ENCODE assay signal across 8 cellular contexts in genomic region chr11:60872952-60873524, GRCh38. TPM values are rescaled to one million over a fixed set of nuclear protein-coding genes. Genes with fewer than 3 reads are reported as not detected.
DNase-seq lines count a peak whose midpoint lies in the region; ATAC-seq and TF ChIP-seq lines count a peak whose summit lies in the region.

No MANE protein-coding gene starts in this region.

- 64 to 70% (median 69%) methylated on average over 16 of the region's 16 CpGs for WGBS in psoas muscle, 3 donors
- WGBS in thyroid gland, 2 donors, result 75 to 76% methylated on average over 16 of the region's 16 CpGs

- TF ChIP-seq CTCF in fibroblast of lung (conservative IDR thresholded peaks at IDR 0.05 in 1 of 2, IDR thresholded peaks at IDR 0.05 in 1 of 2; ENCODE audit: low read depth in 1 of 2, low read length in 2 of 2) (no peak), psoas muscle (IDR thresholded peaks at IDR 0.05) (no peak), thyroid gland (IDR thresholded peaks at IDR 0.05) (no peak)

- H3K27ac ChIP-seq in fibroblast of lung (ENCODE audit: insufficient read depth, low read length) (peak overlapping the region; percentile 63), psoas muscle (peak overlapping the region; percentile 46), thyroid gland (no peak overlapping the region)

- no peak overlapping the region for H2AFZ ChIP-seq in fibroblast of lung (ENCODE audit: low read length)

- H3K4me3 ChIP-seq in NT2/D1 (ENCODE audit: insufficient read length, low read depth) (no peak overlapping the region), fibroblast of lung (replicated peaks in 1 of 4; ENCODE audit: control extremely low read depth in 1 of 4, insufficient read depth in 1 of 4, low read depth in 3 of 4, low read length in 4 of 4) (no peak overlapping the region), psoas muscle (no peak overlapping the region), thyroid gland (replicated peaks in 1 of 3) (no peak overlapping the region)

- peak overlapping the region; percentile 10 for H3K4me2 ChIP-seq in fibroblast of lung (ENCODE audit: extremely low read depth, insufficient read depth, low read length)

- H3K4me1 ChIP-seq in NT2/D1 (ENCODE audit: insufficient read depth, insufficient read length) (peaks cover 16% of the 10 kb centered on the region), fibroblast of lung (ENCODE audit: control insufficient read depth, extremely low read depth, insufficient read depth, low read length) (peaks cover 23% of the 10 kb centered on the region), psoas muscle (peaks cover 48% of the 10 kb centered on the region), thyroid gland (peaks cover 0 to 11% of the 10 kb centered on the region in 2 donors)

- ATAC-seq in psoas muscle, result peak; percentile 17 to 36 (median 24)
- no peak for ATAC-seq in HG03097 (IDR thresholded peaks at IDR 0.05; ENCODE audit: low FRiP score, unreplicated experiment)

- no peaks in the 10 kb centered on the region for H3K79me2 ChIP-seq in fibroblast of lung (ENCODE audit: control insufficient read depth, insufficient read depth, low read length)

- H3K27me3 ChIP-seq in NT2/D1 (ENCODE audit: insufficient read depth, insufficient read length) (no peaks in the 10 kb centered on the region), fibroblast of lung (ENCODE audit: control insufficient read depth, insufficient read depth, low read length) (no peaks in the 10 kb centered on the region), psoas muscle (ENCODE audit: insufficient read depth in 3 of 3, low read length in 2 of 3) (no peaks in the 10 kb centered on the region), thyroid gland (no peaks in the 10 kb centered on the region)

- DNase-seq in G401 (ENCODE audit: low spot score), result peak; percentile 72
- DNase-seq in NT2/D1 (ENCODE audit: low read depth, low spot score), result peak; percentile 51
- DNase-seq in fibroblast of lung (ENCODE audit: low read depth in 2 of 2), result peak; percentile 79 to 86
- DNase-seq in psoas muscle, result peak; percentile 49 to 66
- no peak for DNase-seq in thyroid gland
- DNase-seq in GDM1 (lab: John Stamatoyannopoulos, UW), result no peak
- no peak for DNase-seq in NCI-H1436 treated with DMSO at 0.1 percent for 48 hours (lab: John Stamatoyannopoulos, UW)

- intact Hi-C loops in psoas muscle (cut with DNase I) (no loop called here), thyroid gland (cut with DNase I) (no loop called here)

- in situ Hi-C loops in G401 (cut with HindIII; ENCODE audit: low sequenced_read_pairs), result no loop called here

- TF ChIP-seq POLR2A in thyroid gland (IDR thresholded peaks at IDR 0.05), result no peak

- no peaks in the 10 kb centered on the region for H3K9me3 ChIP-seq in NT2/D1 (ENCODE audit: insufficient read depth, low read length)
- H3K9me3 ChIP-seq in fibroblast of lung (ENCODE audit: control insufficient read depth, insufficient read depth, low read depth, low read length), result no peaks in the 10 kb centered on the region
- H3K9me3 ChIP-seq in psoas muscle, result no peaks in the 10 kb centered on the region
- H3K9me3 ChIP-seq in thyroid gland, result no peaks in the 10 kb centered on the region

- peaks cover 27% of the 10 kb centered on the region for H3K36me3 ChIP-seq in NT2/D1 (ENCODE audit: insufficient read depth, insufficient read length, low read length)
- no peaks in the 10 kb centered on the region for H3K36me3 ChIP-seq in fibroblast of lung (ENCODE audit: control insufficient read depth, insufficient read depth, low read length)
- no peaks in the 10 kb centered on the region for H3K36me3 ChIP-seq in psoas muscle (ENCODE audit: insufficient read depth in 1 of 2, low read depth in 1 of 2)
- H3K36me3 ChIP-seq in thyroid gland, result no peaks in the 10 kb centered on the region

- no peaks in the 10 kb centered on the region for H4K20me1 ChIP-seq in fibroblast of lung (ENCODE audit: control insufficient read depth, extremely low read depth, insufficient read depth, low read length)

- H3K9ac ChIP-seq in NT2/D1 (ENCODE audit: insufficient read length, low read depth), result no peak overlapping the region
- H3K9ac ChIP-seq in fibroblast of lung (ENCODE audit: insufficient read depth, low read length), result no peak overlapping the region

RNA-seq across cellular contexts. Expression of gene ZP1, which starts 5.7 kb away (rescaled TPM):
- total RNA-seq in G401 (2014; rRNA removed; shearing (Covaris generic)), result not detected in 2 replicates
- total RNA-seq in fibroblast of lung (under 0.01 TPM in 1 of 2 replicates, not detected in the other), psoas muscle (under 1 TPM in 1 of 4 donors, not detected in 3; 0.29 TPM), thyroid gland (not detected)
- polyA plus RNA-seq in fibroblast of lung (0.62 TPM in 1 of 2 replicates, not detected in the other), psoas muscle (under 1 TPM; 0.18 to 0.52 (median 0.30) TPM)
- polyA plus RNA-seq in fibroblast of lung (2012), result 1.3 TPM in 1 of 2 replicates, not detected in the other
- not detected in 2 replicates for polyA minus RNA-seq in fibroblast of lung (ENCODE audit: low replicate concordance)

RNA-seq across cellular contexts. Expression of gene PTGDR2, which starts 17.3 kb away (rescaled TPM):
- total RNA-seq in G401 (2014; rRNA removed; shearing (Covaris generic)), result not detected in 2 replicates
- total RNA-seq in fibroblast of lung, result 0.26 and 0.33 TPM in 2 replicates
- 0.45 and 2.4 TPM in 2 replicates for polyA plus RNA-seq in fibroblast of lung
- 0.80 and 4.1 TPM in 2 replicates for polyA plus RNA-seq in fibroblast of lung (2012)
- polyA minus RNA-seq in fibroblast of lung (ENCODE audit: low replicate concordance), result 2.3 and 6.6 TPM in 2 replicates
- total RNA-seq in psoas muscle, result 10 to 100 TPM in 1 of 4 donors, 1 to 10 TPM in 2, under 1 TPM in 1; 0.53 to 13.9 (median 1.1) TPM
- polyA plus RNA-seq in psoas muscle, result 1 to 10 TPM; 1.1 to 1.3 (median 1.2) TPM
- under 1 TPM in 1 of 4 donors, not detected in 3; 0.11 TPM for total RNA-seq in thyroid gland

RNA-seq across cellular contexts. Expression of gene CCDC86, which starts 31.1 kb away (rescaled TPM):
- total RNA-seq in G401 (2014; rRNA removed; shearing (Covaris generic)), result 16.3 and 23.5 TPM in 2 replicates
- total RNA-seq in fibroblast of lung (7.2 and 7.4 TPM in 2 replicates), psoas muscle (10 to 100 TPM; 24.8 to 43.9 (median 30.1) TPM), thyroid gland (10 to 100 TPM in 2 of 4 donors, 1 to 10 TPM in 2; 6.7 to 19.6 (median 14.2) TPM)
- polyA plus RNA-seq in fibroblast of lung (14.9 and 29.4 TPM in 2 replicates), psoas muscle (10 to 100 TPM; 36.2 to 55.4 (median 53.6) TPM)
- 24.3 and 48.7 TPM in 2 replicates for polyA plus RNA-seq in fibroblast of lung (2012)
- polyA minus RNA-seq in fibroblast of lung (ENCODE audit: low replicate concordance), result 14.6 and 35.1 TPM in 2 replicates

RNA-seq across cellular contexts. Expression of gene PRPF19, which starts 33.3 kb away (rescaled TPM):
- 121 and 165 TPM in 2 replicates for total RNA-seq in G401 (2014; rRNA removed; shearing (Covaris generic))
- total RNA-seq in fibroblast of lung (34.7 and 37.7 TPM in 2 replicates), psoas muscle (10 to 100 TPM; 45.7 to 71.7 (median 63.0) TPM), thyroid gland (10 to 100 TPM; 38.0 to 94.4 (median 71.5) TPM)
- polyA plus RNA-seq in fibroblast of lung (32.6 and 55.6 TPM in 2 replicates), psoas muscle (100 to 1,000 TPM in 1 of 3 donors, 10 to 100 TPM in 2; 56.9 to 109 (median 67.4) TPM)
- 55.0 and 87.5 TPM in 2 replicates for polyA plus RNA-seq in fibroblast of lung (2012)
- 79.5 and 138 TPM in 2 replicates for polyA minus RNA-seq in fibroblast of lung (ENCODE audit: low replicate concordance)

RNA-seq across cellular contexts. Expression of gene TMEM109, which starts 40.9 kb away (rescaled TPM):
- total RNA-seq in G401 (2014; rRNA removed; shearing (Covaris generic)), result 13.5 and 13.7 TPM in 2 replicates
- total RNA-seq in fibroblast of lung (18.7 and 21.5 TPM in 2 replicates), psoas muscle (10 to 100 TPM; 70.2 to 73.4 (median 71.5) TPM), thyroid gland (100 to 1,000 TPM in 2 of 4 donors, 10 to 100 TPM in 2; 61.9 to 105 (median 96.0) TPM)
- polyA plus RNA-seq in fibroblast of lung (34.9 and 42.4 TPM in 2 replicates), psoas muscle (100 to 1,000 TPM in 1 of 3 donors, 10 to 100 TPM in 2; 69.2 to 130 (median 78.1) TPM)
- polyA plus RNA-seq in fibroblast of lung (2012), result 75.9 and 84.1 TPM in 2 replicates
- polyA minus RNA-seq in fibroblast of lung (ENCODE audit: low replicate concordance), result 130 and 134 TPM in 2 replicates

Comparison
In these comparisons a context has a peak if more than half of its experiments do, and no peak if none do; other contexts are left out.
1. DNase-seq: peak in G401 (single experiment), NT2/D1 (single experiment), fibroblast of lung (2 of 2) and psoas muscle (2 of 2); none in thyroid gland (0 of 2), GDM1 (single experiment) and NCI-H1436 treated with DMSO at 0.1 percent for 48 hours (single experiment).
2. H3K27ac ChIP-seq: peak in fibroblast of lung (single experiment) and psoas muscle (single experiment); none in thyroid gland (0 of 3).